15 cellular contexts compared by ENCODE assay signal in the genomic region with DNA sequence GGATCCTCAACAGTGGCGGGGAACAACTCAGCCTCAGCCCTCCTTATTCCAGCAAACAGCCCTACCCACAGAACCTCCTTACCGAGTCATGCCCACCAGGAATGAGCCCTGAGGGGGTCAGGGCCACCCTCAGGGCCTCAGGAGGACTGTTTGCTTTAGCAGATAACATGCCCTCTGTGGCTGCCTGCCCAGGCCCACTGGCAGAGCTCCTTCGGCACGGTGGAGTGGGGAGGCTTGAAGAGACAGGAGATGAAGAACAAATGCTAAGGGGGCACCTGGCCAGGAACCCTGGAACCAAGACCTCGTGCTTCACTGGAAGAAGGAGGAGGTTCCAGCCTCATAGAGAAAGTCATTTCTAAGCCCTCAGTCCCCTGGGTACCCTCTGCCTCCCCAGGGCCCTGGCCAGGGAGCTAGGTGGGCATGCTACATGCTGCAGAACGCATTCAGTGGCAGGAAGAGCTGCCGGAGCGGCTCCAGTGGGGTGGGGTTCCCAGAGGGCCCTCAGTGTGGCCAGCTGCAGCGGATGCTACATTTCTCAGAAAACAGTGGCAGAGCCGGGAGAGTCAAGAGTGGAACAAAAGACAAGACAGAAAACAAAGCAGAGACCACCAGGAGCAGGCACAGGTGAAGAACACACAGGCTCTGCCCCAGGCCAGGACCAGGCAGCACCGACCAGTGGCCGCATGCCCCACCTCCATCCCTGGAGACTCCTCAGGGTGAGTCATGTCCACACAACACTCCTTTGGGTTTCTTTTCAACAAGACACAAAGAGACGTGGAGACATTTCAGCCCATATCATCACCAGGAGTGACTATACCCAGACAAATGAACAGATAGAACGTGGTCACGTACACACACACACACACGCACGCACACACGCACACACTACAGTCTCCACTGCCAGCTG. TPM values are rescaled to one million over a fixed set of nuclear protein-coding genes. Genes with fewer than 3 reads are reported as not detected.
DNase-seq lines count a peak whose midpoint lies in the region; ATAC-seq and TF ChIP-seq lines count a peak whose summit lies in the region.
"Had no signal": no experiment of that assay in that cellular context is flagged by ENCODE, and none has a peak within 500 bp of the region (broad histone marks: within the 10 kb centered on the region; RNA-seq: fewer than 3 reads in every experiment).

No MANE protein-coding gene starts in this region.

- H3K27me3 Mint-ChIP-seq in activated naive CD8-positive, alpha-beta T cell treated with anti-CD3 and anti-CD28 coated beads, Interleukin-2, amount 10 ng/mL, durations not matched to agents 7 days and 5 days, result no peaks in the 10 kb centered on the region
- H3K27me3 Mint-ChIP-seq in activated naive CD8-positive, alpha-beta T cell treated with anti-CD3 and anti-CD28 coated beads for 36 hours, result no peaks in the 10 kb centered on the region
- H3K27me3 Mint-ChIP-seq in stimulated activated naive B cell treated with anti-CD40 and anti-IgM and Interleukin-4, amounts not matched to agents 10 μg/mL and 1 μg/mL and 100 μg/mL, for 72 hours, result peaks cover 5 to 7% of the 10 kb centered on the region in 2 donors
- H3K27me3 Mint-ChIP-seq: activated CD8-positive, alpha-beta T cell treated with anti-CD3 and anti-CD28 coated beads for 36 hours had no signal

- DNase-seq in activated naive CD8-positive, alpha-beta T cell treated with anti-CD3 and anti-CD28 coated beads, Interleukin-2, amount 10 ng/mL, durations not matched to agents 7 days and 5 days, result no peak
- no peak for DNase-seq in activated naive CD8-positive, alpha-beta T cell treated with anti-CD3 and anti-CD28 coated beads for 36 hours
- DNase-seq in RPMI7951 (ENCODE audit: low read depth), result peak; percentile 20
- DNase-seq in epithelial cell of esophagus (ENCODE audit: low read depth), result peak; percentile 62
- no peak for DNase-seq in stimulated activated naive B cell treated with anti-CD40 and anti-IgM and Interleukin-4, amounts not matched to agents 10 μg/mL and 1 μg/mL and 100 μg/mL, for 72 hours
- DNase-seq: activated naive CD4-positive, alpha-beta T cell treated with anti-CD3 and anti-CD28 coated beads, Interleukin-2, amount 50 U/mL, for 16 hours; MV-4-11; NCI-H345 had no signal

- POLR2A ChIA-PET in activated naive CD8-positive, alpha-beta T cell treated with anti-CD3 and anti-CD28 coated beads, Interleukin-2, amount 10 ng/mL, durations not matched to agents 7 days and 5 days (lab: Charles Lee), result interaction anchor here (0.6 to 1.7 kb wide), 2 partner anchors 86 to 354 kb away, joined by 3 read pairs; a partner anchor contains a TSS

- no peaks in the 10 kb centered on the region for H3K9me3 Mint-ChIP-seq in activated naive CD8-positive, alpha-beta T cell treated with anti-CD3 and anti-CD28 coated beads, Interleukin-2, amount 10 ng/mL, durations not matched to agents 7 days and 5 days
- H3K9me3 Mint-ChIP-seq in activated naive CD8-positive, alpha-beta T cell treated with anti-CD3 and anti-CD28 coated beads for 36 hours, result no peaks in the 10 kb centered on the region
- no peaks in the 10 kb centered on the region for H3K9me3 Mint-ChIP-seq in stimulated activated naive B cell treated with anti-CD40 and anti-IgM and Interleukin-4, amounts not matched to agents 10 μg/mL and 1 μg/mL and 100 μg/mL, for 72 hours
- H3K9me3 Mint-ChIP-seq: activated CD8-positive, alpha-beta T cell treated with anti-CD3 and anti-CD28 coated beads for 36 hours; T-helper 2 cell treated with Interferon-gamma antibody and Interleukin-4, amounts not matched to agents 5 μg/mL and 100 μg/mL, for 36 hours had no signal

- H3K27ac Mint-ChIP-seq in activated naive CD8-positive, alpha-beta T cell treated with anti-CD3 and anti-CD28 coated beads, Interleukin-2, amount 10 ng/mL, durations not matched to agents 7 days and 5 days, result peak overlapping the region; percentile 4
- no peak overlapping the region for H3K27ac Mint-ChIP-seq in activated naive CD8-positive, alpha-beta T cell treated with anti-CD3 and anti-CD28 coated beads for 36 hours
- H3K27ac Mint-ChIP-seq in stimulated activated naive B cell treated with anti-CD40 and anti-IgM and Interleukin-4, amounts not matched to agents 10 μg/mL and 1 μg/mL and 100 μg/mL, for 72 hours, result peak overlapping the region; percentile 44
- H3K27ac Mint-ChIP-seq: activated CD8-positive, alpha-beta T cell treated with anti-CD3 and anti-CD28 coated beads for 36 hours; T-helper 2 cell treated with Interferon-gamma antibody and Interleukin-4, amounts not matched to agents 5 μg/mL and 100 μg/mL, for 36 hours had no signal

- no peak overlapping the region for H3K4me3 Mint-ChIP-seq in activated naive CD8-positive, alpha-beta T cell treated with anti-CD3 and anti-CD28 coated beads, Interleukin-2, amount 10 ng/mL, durations not matched to agents 7 days and 5 days
- no peak overlapping the region for H3K4me3 Mint-ChIP-seq in activated naive CD8-positive, alpha-beta T cell treated with anti-CD3 and anti-CD28 coated beads for 36 hours
- H3K4me3 Mint-ChIP-seq in stimulated activated naive B cell treated with anti-CD40 and anti-IgM and Interleukin-4, amounts not matched to agents 10 μg/mL and 1 μg/mL and 100 μg/mL, for 72 hours, result no peak overlapping the region
- H3K4me3 Mint-ChIP-seq: activated CD8-positive, alpha-beta T cell treated with anti-CD3 and anti-CD28 coated beads for 36 hours; T-helper 2 cell treated with Interferon-gamma antibody and Interleukin-4, amounts not matched to agents 5 μg/mL and 100 μg/mL, for 36 hours had no signal

- TF ChIP-seq CTCF in epithelial cell of esophagus (IDR thresholded peaks at IDR 0.05; ENCODE audit: insufficient read depth, low read depth, low read length, missing control alignments), result no peak

- H3K4me1 Mint-ChIP-seq in activated naive CD8-positive, alpha-beta T cell treated with anti-CD3 and anti-CD28 coated beads, Interleukin-2, amount 10 ng/mL, durations not matched to agents 7 days and 5 days, result peaks cover 35% of the 10 kb centered on the region
- H3K4me1 Mint-ChIP-seq in activated naive CD8-positive, alpha-beta T cell treated with anti-CD3 and anti-CD28 coated beads for 36 hours, result peaks cover 24% of the 10 kb centered on the region
- peaks cover 18 to 29% of the 10 kb centered on the region in 2 donors for H3K4me1 Mint-ChIP-seq in stimulated activated naive B cell treated with anti-CD40 and anti-IgM and Interleukin-4, amounts not matched to agents 10 μg/mL and 1 μg/mL and 100 μg/mL, for 72 hours

- no peak for ATAC-seq in activated naive CD8-positive, alpha-beta T cell treated with anti-CD3 and anti-CD28 coated beads, Interleukin-2, amount 10 ng/mL, durations not matched to agents 7 days and 5 days (ENCODE audit: low read depth)
- ATAC-seq in stimulated activated naive B cell treated with anti-CD40 and anti-IgM and Interleukin-4, amounts not matched to agents 10 μg/mL and 1 μg/mL and 100 μg/mL, for 72 hours (replicated peaks), result peak; percentile 46 to 52
- ATAC-seq in GM19035 (IDR thresholded peaks at IDR 0.05; ENCODE audit: unreplicated experiment) (no peak), HG03442 (IDR thresholded peaks at IDR 0.05; ENCODE audit: unreplicated experiment) (no peak), HG02623 (IDR thresholded peaks at IDR 0.05; ENCODE audit: unreplicated experiment) (no peak)
- ATAC-seq: activated CD8-positive, alpha-beta T cell treated with anti-CD3 and anti-CD28 coated beads for 36 hours had no signal

- H3K4me3 ChIP-seq in epithelial cell of esophagus (ENCODE audit: low read length), result no peak overlapping the region
- H3K4me3 ChIP-seq: GM12878, prostate gland had no signal

- peaks cover 4% of the 10 kb centered on the region for H3K36me3 Mint-ChIP-seq in activated naive CD8-positive, alpha-beta T cell treated with anti-CD3 and anti-CD28 coated beads, Interleukin-2, amount 10 ng/mL, durations not matched to agents 7 days and 5 days
- H3K36me3 Mint-ChIP-seq in activated naive CD8-positive, alpha-beta T cell treated with anti-CD3 and anti-CD28 coated beads for 36 hours, result no peaks in the 10 kb centered on the region
- peaks cover 2 to 3% of the 10 kb centered on the region in 2 donors for H3K36me3 Mint-ChIP-seq in stimulated activated naive B cell treated with anti-CD40 and anti-IgM and Interleukin-4, amounts not matched to agents 10 μg/mL and 1 μg/mL and 100 μg/mL, for 72 hours

RNA-seq across cellular contexts. Expression of a gene that starts 39.8 kb away (rescaled TPM):
- 1 to 10 TPM; 6.9 TPM for total RNA-seq in activated naive CD8-positive, alpha-beta T cell treated with anti-CD3 and anti-CD28 coated beads, Interleukin-2, amount 10 ng/mL, durations not matched to agents 7 days and 5 days
- 1 to 10 TPM; 1.1 to 1.9 TPM for total RNA-seq in activated naive CD8-positive, alpha-beta T cell treated with anti-CD3 and anti-CD28 coated beads for 36 hours
- total RNA-seq in RPMI7951 (2014; rRNA removed; shearing (Covaris generic)), result 0.84 and 2.1 TPM in 2 replicates

Comparison
In these comparisons a context has a peak if more than half of its experiments do, and no peak if none do; other contexts are left out.
1. ATAC-seq: peak in stimulated activated naive B cell treated with anti-CD40 and anti-IgM and Interleukin-4, amounts not matched to agents 10 μg/mL and 1 μg/mL and 100 μg/mL, for 72 hours (2 of 2); none in activated naive CD8-positive, alpha-beta T cell treated with anti-CD3 and anti-CD28 coated beads, Interleukin-2, amount 10 ng/mL, durations not matched to agents 7 days and 5 days (single experiment), GM19035 (single experiment), HG03442 (single experiment) and HG02623 (single experiment).
2. DNase-seq: peak in RPMI7951 (single experiment) and epithelial cell of esophagus (single experiment); none in activated naive CD8-positive, alpha-beta T cell treated with anti-CD3 and anti-CD28 coated beads, Interleukin-2, amount 10 ng/mL, durations not matched to agents 7 days and 5 days (single experiment), activated naive CD8-positive, alpha-beta T cell treated with anti-CD3 and anti-CD28 coated beads for 36 hours (single experiment) and stimulated activated naive B cell treated with anti-CD40 and anti-IgM and Interleukin-4, amounts not matched to agents 10 μg/mL and 1 μg/mL and 100 μg/mL, for 72 hours (single experiment).